In the genomic region with DNA sequence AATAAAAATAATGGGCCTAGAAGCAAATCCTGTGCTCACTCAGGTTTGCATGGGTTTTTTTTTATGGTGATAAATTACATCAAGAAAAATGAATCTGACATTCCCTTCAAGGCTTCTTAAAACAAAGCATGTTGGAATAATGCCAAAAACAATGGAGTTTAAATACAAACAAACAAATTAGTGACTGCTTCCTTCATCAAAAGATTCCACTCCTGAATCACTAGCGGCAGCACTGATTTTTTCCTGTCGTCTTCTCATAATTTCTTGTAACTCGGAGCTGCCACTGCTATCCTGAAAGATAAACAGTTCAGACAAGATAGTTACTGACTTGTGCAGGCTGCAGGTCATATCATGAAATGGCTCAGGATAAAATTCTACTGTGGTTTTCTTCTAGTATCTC, we compare ENCODE assay signal across 1 cellular context.
TF ChIP-seq lines count a peak whose summit lies in the region.

No MANE protein-coding gene starts in this region.

TF ChIP-seq in HCT116, 20 proteins besides CTCF, POLR2A, EP300 and RAD21 (continued from another document):
- TF ChIP-seq, protein P1, sequence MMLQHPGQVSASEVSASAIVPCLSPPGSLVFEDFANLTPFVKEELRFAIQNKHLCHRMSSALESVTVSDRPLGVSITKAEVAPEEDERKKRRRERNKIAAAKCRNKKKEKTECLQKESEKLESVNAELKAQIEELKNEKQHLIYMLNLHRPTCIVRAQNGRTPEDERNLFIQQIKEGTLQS (IDR thresholded peaks at IDR 0.05): no peak
- TF ChIP-seq POLR2AphosphoS5 (IDR thresholded peaks at IDR 0.05; ENCODE audit: low read depth, low read length): no peak
